In the genomic region with DNA sequence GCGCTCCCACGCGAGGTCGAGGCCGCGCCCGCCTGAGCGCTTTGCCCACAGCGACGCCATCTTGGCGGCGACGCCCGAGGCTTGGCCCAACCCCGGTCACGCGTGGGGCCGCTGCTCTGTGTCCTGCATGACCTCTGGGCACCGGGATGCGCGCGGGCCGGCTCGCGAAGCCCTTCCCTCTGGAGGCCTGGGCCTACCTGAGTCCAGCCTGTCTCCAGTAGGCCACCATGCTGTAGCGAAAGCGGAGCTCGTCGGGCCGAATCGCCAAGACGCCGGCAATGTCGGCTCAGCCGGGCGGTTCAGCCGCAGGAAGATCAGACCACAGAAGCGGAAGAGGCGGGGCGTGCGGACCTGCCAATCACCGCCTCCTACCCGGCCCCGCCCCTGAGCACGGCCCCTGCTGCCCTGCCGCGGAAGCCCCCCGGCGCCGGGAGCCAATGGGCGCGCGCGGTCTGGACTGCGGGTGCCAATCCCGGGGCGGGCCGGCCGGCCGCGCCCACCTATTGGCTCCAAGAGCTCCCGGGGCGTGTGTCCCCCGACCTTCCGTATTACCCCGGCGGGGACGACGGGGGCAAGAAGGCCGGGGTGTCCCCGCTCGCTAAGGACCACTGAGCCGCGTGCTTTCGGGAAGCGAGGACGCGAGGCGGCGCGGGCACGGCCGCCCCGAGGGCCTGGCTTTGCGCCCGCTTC, we compare ENCODE assay signal across 1 cellular context.
TF ChIP-seq lines count a peak whose summit lies in the region.

A gene (minus strand): TSS at position 313 of the 690 bp plus-strand sequence. CDS start 84 bp downstream, at position 229.

TF ChIP-seq in HEK293, 187 proteins besides CTCF, POLR2A, EP300 and RAD21 (continued from another document and continues in another):
- TF ChIP-seq, protein P1, sequence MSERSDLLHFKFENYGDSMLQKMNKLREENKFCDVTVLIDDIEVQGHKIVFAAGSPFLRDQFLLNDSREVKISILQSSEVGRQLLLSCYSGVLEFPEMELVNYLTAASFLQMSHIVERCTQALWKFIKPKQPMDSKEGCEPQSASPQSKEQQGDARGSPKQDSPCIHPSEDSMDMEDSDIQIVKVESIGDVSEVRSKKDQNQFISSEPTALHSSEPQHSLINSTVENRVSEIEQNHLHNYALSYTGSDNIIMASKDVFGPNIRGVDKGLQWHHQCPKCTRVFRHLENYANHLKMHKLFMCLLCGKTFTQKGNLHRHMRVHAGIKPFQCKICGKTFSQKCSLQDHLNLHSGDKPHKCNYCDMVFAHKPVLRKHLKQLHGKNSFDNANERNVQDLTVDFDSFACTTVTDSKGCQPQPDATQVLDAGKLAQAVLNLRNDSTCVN (tag by site-specific recombination; optimal IDR thresholded peaks at IDR 0.05): peak; percentile 95
- TF ChIP-seq ZNF677 (tag by site-specific recombination; IDR thresholded peaks at IDR 0.05) (no peak), KLF9 (tag by site-specific recombination; IDR thresholded peaks at IDR 0.05; ENCODE audit: low read depth) (no peak), ZNF792 (tag by site-specific recombination; IDR thresholded peaks at IDR 0.05) (no peak), ZNF558 (tag by site-specific recombination; IDR thresholded peaks at IDR 0.05) (no peak), ZNF155 (tag by site-specific recombination; IDR thresholded peaks at IDR 0.05) (no peak), ZNF768 (tag by site-specific recombination; IDR thresholded peaks at IDR 0.05) (no peak), ZNF311 (tag by site-specific recombination; IDR thresholded peaks at IDR 0.05; ENCODE audit: borderline replicate concordance) (no peak), ZNF629 (tag by site-specific recombination; IDR thresholded peaks at IDR 0.05) (no peak), HOXA7 (CRISPR knock-in tag; IDR thresholded peaks at IDR 0.05; ENCODE audit: borderline replicate concordance) (no peak), YY1 (tag by site-specific recombination; IDR thresholded peaks at IDR 0.05) (peak; percentile 84), ZNF138 (tag by site-specific recombination; IDR thresholded peaks at IDR 0.05; ENCODE audit: borderline replicate concordance) (no peak), ZNF239 (tag by site-specific recombination; IDR thresholded peaks at IDR 0.05) (no peak), ZNF184 (tag by site-specific recombination; IDR thresholded peaks at IDR 0.05) (no peak), ZNF777 (tag by site-specific recombination; IDR thresholded peaks at IDR 0.05; ENCODE audit: borderline replicate concordance) (peak; percentile 45; the same call in 1 of the 2 replicates), ZBTB17 (tag by site-specific recombination; IDR thresholded peaks at IDR 0.05) (no peak), ZNF571 (tag by site-specific recombination; IDR thresholded peaks at IDR 0.05) (no peak), ZNF585B (tag by site-specific recombination; IDR thresholded peaks at IDR 0.05) (no peak), ZNF530 (tag by site-specific recombination; IDR thresholded peaks at IDR 0.05; ENCODE audit: low read depth) (no peak), ZNF214 (tag by site-specific recombination; IDR thresholded peaks at IDR 0.05; ENCODE audit: borderline replicate concordance) (no peak), ZNF837 (tag by site-specific recombination; IDR thresholded peaks at IDR 0.05) (no peak), ZNF791 (tag by site-specific recombination; IDR thresholded peaks at IDR 0.05) (no peak), KLF10 (tag by site-specific recombination; IDR thresholded peaks at IDR 0.05) (peak; percentile 98), ZNF404 (tag by site-specific recombination; IDR thresholded peaks at IDR 0.05) (no peak), ZXDB (tag by site-specific recombination; IDR thresholded peaks at IDR 0.05) (peak; percentile 100), ZNF600 (tag by site-specific recombination; IDR thresholded peaks at IDR 0.05) (no peak), ZNF473 (tag by site-specific recombination; IDR thresholded peaks at IDR 0.05) (no peak), ZNF121 (tag by site-specific recombination; IDR thresholded peaks at IDR 0.05) (no peak), WT1 (tag by site-specific recombination; IDR thresholded peaks at IDR 0.05) (no peak; the same call in 1 of the 2 replicates), ZBTB20 (tag by site-specific recombination; IDR thresholded peaks at IDR 0.05) (peak; percentile 51; the same call in 1 of the 2 replicates), ZNF48 (tag by site-specific recombination; IDR thresholded peaks at IDR 0.05) (no peak), ZNF140 (tag by site-specific recombination; IDR thresholded peaks at IDR 0.05) (no peak), ZFP37 (tag by site-specific recombination; IDR thresholded peaks at IDR 0.05) (peak; percentile 88)
- TF ChIP-seq, protein P2, sequence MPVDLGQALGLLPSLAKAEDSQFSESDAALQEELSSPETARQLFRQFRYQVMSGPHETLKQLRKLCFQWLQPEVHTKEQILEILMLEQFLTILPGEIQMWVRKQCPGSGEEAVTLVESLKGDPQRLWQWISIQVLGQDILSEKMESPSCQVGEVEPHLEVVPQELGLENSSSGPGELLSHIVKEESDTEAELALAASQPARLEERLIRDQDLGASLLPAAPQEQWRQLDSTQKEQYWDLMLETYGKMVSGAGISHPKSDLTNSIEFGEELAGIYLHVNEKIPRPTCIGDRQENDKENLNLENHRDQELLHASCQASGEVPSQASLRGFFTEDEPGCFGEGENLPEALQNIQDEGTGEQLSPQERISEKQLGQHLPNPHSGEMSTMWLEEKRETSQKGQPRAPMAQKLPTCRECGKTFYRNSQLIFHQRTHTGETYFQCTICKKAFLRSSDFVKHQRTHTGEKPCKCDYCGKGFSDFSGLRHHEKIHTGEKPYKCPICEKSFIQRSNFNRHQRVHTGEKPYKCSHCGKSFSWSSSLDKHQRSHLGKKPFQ (tag by site-specific recombination; IDR thresholded peaks at IDR 0.05): no peak
- TF ChIP-seq, protein P3, sequence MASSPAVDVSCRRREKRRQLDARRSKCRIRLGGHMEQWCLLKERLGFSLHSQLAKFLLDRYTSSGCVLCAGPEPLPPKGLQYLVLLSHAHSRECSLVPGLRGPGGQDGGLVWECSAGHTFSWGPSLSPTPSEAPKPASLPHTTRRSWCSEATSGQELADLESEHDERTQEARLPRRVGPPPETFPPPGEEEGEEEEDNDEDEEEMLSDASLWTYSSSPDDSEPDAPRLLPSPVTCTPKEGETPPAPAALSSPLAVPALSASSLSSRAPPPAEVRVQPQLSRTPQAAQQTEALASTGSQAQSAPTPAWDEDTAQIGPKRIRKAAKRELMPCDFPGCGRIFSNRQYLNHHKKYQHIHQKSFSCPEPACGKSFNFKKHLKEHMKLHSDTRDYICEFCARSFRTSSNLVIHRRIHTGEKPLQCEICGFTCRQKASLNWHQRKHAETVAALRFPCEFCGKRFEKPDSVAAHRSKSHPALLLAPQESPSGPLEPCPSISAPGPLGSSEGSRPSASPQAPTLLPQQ (tag by site-specific recombination; IDR thresholded peaks at IDR 0.05): 0 out of 2 replicates have a peak, but pooled peaks have one; percentile 43
- TF ChIP-seq, protein P4, sequence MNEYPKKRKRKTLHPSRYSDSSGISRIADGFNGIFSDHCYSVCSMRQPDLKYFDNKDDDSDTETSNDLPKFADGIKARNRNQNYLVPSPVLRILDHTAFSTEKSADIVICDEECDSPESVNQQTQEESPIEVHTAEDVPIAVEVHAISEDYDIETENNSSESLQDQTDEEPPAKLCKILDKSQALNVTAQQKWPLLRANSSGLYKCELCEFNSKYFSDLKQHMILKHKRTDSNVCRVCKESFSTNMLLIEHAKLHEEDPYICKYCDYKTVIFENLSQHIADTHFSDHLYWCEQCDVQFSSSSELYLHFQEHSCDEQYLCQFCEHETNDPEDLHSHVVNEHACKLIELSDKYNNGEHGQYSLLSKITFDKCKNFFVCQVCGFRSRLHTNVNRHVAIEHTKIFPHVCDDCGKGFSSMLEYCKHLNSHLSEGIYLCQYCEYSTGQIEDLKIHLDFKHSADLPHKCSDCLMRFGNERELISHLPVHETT (tag by site-specific recombination; IDR thresholded peaks at IDR 0.05): no peak
- TF ChIP-seq, protein P5, sequence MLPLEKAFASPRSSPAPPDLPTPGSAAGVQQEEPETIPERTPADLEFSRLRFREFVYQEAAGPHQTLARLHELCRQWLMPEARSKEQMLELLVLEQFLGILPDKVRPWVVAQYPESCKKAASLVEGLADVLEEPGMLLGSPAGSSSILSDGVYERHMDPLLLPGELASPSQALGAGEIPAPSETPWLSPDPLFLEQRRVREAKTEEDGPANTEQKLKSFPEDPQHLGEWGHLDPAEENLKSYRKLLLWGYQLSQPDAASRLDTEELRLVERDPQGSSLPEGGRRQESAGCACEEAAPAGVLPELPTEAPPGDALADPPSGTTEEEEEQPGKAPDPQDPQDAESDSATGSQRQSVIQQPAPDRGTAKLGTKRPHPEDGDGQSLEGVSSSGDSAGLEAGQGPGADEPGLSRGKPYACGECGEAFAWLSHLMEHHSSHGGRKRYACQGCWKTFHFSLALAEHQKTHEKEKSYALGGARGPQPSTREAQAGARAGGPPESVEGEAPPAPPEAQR (tag by site-specific recombination; IDR thresholded peaks at IDR 0.05): no peak
- TF ChIP-seq, protein P6, sequence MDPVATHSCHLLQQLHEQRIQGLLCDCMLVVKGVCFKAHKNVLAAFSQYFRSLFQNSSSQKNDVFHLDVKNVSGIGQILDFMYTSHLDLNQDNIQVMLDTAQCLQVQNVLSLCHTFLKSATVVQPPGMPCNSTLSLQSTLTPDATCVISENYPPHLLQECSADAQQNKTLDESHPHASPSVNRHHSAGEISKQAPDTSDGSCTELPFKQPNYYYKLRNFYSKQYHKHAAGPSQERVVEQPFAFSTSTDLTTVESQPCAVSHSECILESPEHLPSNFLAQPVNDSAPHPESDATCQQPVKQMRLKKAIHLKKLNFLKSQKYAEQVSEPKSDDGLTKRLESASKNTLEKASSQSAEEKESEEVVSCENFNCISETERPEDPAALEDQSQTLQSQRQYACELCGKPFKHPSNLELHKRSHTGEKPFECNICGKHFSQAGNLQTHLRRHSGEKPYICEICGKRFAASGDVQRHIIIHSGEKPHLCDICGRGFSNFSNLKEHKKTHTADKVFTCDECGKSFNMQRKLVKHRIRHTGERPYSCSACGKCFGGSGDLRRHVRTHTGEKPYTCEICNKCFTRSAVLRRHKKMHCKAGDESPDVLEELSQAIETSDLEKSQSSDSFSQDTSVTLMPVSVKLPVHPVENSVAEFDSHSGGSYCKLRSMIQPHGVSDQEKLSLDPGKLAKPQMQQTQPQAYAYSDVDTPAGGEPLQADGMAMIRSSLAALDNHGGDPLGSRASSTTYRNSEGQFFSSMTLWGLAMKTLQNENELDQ (tag by site-specific recombination; IDR thresholded peaks at IDR 0.05; ENCODE audit: low read depth): no peak
- TF ChIP-seq, protein P7, sequence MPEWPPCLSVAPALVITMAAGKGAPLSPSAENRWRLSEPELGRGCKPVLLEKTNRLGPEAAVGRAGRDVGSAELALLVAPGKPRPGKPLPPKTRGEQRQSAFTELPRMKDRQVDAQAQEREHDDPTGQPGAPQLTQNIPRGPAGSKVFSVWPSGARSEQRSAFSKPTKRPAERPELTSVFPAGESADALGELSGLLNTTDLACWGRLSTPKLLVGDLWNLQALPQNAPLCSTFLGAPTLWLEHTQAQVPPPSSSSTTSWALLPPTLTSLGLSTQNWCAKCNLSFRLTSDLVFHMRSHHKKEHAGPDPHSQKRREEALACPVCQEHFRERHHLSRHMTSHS (tag by site-specific recombination; IDR thresholded peaks at IDR 0.05): no peak
- TF ChIP-seq, protein P8, sequence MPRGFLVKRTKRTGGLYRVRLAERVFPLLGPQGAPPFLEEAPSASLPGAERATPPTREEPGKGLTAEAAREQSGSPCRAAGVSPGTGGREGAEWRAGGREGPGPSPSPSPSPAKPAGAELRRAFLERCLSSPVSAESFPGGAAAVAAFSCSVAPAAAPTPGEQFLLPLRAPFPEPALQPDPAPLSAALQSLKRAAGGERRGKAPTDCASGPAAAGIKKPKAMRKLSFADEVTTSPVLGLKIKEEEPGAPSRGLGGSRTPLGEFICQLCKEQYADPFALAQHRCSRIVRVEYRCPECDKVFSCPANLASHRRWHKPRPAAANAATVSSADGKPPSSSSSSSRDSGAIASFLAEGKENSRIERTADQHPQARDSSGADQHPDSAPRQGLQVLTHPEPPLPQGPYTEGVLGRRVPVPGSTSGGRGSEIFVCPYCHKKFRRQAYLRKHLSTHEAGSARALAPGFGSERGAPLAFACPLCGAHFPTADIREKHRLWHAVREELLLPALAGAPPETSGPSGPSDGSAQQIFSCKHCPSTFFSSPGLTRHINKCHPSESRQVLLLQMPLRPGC (tag by site-specific recombination; IDR thresholded peaks at IDR 0.05): no peak
- TF ChIP-seq, protein P9, sequence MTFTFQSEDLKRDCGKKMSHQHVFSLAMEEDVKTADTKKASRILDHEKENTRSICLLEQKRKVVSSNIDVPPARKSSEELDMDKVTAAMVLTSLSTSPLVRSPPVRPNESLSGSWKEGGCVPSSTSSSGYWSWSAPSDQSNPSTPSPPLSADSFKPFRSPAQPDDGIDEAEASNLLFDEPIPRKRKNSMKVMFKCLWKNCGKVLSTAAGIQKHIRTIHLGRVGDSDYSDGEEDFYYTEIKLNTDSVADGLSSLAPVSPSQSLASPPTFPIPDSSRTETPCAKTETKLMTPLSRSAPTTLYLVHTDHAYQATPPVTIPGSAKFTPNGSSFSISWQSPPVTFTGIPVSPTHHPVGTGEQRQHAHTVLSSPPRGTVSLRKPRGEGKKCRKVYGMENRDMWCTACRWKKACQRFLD (tag by site-specific recombination; IDR thresholded peaks at IDR 0.05): peak; percentile 81
- TF ChIP-seq, protein P10, sequence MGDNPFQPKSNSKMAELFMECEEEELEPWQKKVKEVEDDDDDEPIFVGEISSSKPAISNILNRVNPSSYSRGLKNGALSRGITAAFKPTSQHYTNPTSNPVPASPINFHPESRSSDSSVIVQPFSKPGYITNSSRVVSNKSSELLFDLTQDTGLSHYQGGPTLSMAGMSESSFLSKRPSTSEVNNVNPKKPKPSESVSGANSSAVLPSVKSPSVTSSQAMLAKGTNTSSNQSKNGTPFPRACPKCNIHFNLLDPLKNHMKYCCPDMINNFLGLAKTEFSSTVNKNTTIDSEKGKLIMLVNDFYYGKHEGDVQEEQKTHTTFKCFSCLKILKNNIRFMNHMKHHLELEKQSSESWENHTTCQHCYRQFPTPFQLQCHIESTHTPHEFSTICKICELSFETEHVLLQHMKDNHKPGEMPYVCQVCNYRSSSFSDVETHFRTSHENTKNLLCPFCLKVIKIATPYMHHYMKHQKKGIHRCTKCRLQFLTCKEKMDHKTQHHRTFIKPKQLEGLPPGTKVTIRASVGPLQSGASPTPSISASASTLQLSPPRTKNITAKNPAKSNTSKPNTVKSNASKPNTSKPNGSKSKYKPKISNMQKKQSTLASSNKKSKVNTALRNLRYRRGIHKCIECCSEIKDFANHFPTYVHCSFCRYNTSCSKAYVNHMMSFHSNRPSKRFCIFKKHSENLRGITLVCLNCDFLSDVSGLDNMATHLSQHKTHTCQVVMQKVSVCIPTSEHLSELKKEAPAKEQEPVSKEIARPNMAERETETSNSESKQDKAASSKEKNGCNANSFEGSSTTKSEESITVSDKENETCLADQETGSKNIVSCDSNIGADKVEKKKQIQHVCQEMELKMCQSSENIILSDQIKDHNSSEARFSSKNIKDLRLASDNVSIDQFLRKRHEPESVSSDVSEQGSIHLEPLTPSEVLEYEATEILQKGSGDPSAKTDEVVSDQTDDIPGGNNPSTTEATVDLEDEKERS (tag by site-specific recombination; IDR thresholded peaks at IDR 0.05): no peak
- TF ChIP-seq, protein P11, sequence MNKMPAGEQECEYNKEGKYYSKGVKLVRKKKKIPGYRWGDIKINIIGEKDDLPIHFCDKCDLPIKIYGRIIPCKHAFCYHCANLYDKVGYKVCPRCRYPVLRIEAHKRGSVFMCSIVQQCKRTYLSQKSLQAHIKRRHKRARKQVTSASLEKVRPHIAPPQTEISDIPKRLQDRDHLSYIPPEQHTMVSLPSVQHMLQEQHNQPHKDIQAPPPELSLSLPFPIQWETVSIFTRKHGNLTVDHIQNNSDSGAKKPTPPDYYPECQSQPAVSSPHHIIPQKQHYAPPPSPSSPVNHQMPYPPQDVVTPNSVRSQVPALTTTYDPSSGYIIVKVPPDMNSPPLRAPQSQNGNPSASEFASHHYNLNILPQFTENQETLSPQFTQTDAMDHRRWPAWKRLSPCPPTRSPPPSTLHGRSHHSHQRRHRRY (tag by site-specific recombination; IDR thresholded peaks at IDR 0.05): no peak
